ENCODE assay signal across 2 cellular contexts in genomic region chr1:152112885-152113432, GRCh38.
TF ChIP-seq lines count a peak whose summit lies in the region.

No MANE protein-coding gene starts in this region.

TF ChIP-seq in A549, 52 proteins besides CTCF, POLR2A, EP300 and RAD21:
- TF ChIP-seq RNF2 (IDR thresholded peaks at IDR 0.05; ENCODE audit: borderline replicate concordance, low read depth) (peak; percentile 98), CBX8 (IDR thresholded peaks at IDR 0.05) (peak; percentile 98)
- TF ChIP-seq, protein P1, sequence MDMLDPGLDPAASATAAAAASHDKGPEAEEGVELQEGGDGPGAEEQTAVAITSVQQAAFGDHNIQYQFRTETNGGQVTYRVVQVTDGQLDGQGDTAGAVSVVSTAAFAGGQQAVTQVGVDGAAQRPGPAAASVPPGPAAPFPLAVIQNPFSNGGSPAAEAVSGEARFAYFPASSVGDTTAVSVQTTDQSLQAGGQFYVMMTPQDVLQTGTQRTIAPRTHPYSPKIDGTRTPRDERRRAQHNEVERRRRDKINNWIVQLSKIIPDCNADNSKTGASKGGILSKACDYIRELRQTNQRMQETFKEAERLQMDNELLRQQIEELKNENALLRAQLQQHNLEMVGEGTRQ (IDR thresholded peaks at IDR 0.05) = no peak

TF ChIP-seq in GM12891, 5 proteins besides CTCF, POLR2A, EP300 and RAD21:
- no peak for TF ChIP-seq TAF1 (IDR thresholded peaks at IDR 0.05; ENCODE audit: low read depth, low read length)
- no peak for TF ChIP-seq POLR2AphosphoS5 (IDR thresholded peaks at IDR 0.05; ENCODE audit: low read depth, low read length)
- TF ChIP-seq SPI1 (IDR thresholded peaks at IDR 0.05; ENCODE audit: low read depth, low read length) = no peak
- no peak for TF ChIP-seq POU2F2 (IDR thresholded peaks at IDR 0.05; ENCODE audit: low read depth, low read length)
- TF ChIP-seq PAX5 (IDR thresholded peaks at IDR 0.05; ENCODE audit: insufficient read depth, low read length, severe bottlenecking) = no peak
